ENCODE assay signal across 20 cellular contexts in genomic region chr12:12542286-12542685, GRCh38.
"Had no signal": no experiment of that assay in that cellular context is flagged by ENCODE, and none has a peak within 500 bp of the region (broad histone marks: within the 10 kb centered on the region; RNA-seq: fewer than 3 reads in every experiment).

No MANE protein-coding gene starts in this region.

- H3K9me3 Mint-ChIP-seq: mesothelial cell of epicardium had no signal

- H3K4me3 ChIP-seq: coronary artery, dorsolateral prefrontal cortex, esophagus muscularis mucosa, gastroesophageal sphincter, heart right ventricle, left lung, lower lobe of right lung, mucosa of descending colon had no signal

- H3K27ac ChIP-seq: coronary artery, esophagus muscularis mucosa, foreskin keratinocyte, gastroesophageal sphincter, heart right ventricle, left lung, lower lobe of right lung had no signal

- DNase-seq: dermis blood vessel endothelial cell; dorsolateral prefrontal cortex; effector CD4-positive, alpha-beta T cell; effector memory CD4-positive, alpha-beta T cell; head of caudate nucleus; heart right ventricle; hippocampal formation; left cardiac atrium; left lung; left ventricle myocardium superior; lower lobe of right lung; mesenchymal stem cell; mucosa of descending colon; naive B cell; naive thymus-derived CD8-positive, alpha-beta T cell had no signal

- H3K36me3 Mint-ChIP-seq: naive B cell; naive thymus-derived CD8-positive, alpha-beta T cell had no signal

- H3K27me3 ChIP-seq: dorsolateral prefrontal cortex, esophagus muscularis mucosa, foreskin keratinocyte, gastroesophageal sphincter, heart right ventricle, left lung had no signal

- H3K36me3 ChIP-seq: esophagus muscularis mucosa, left lung, lower lobe of right lung had no signal

- H3K4me3 Mint-ChIP-seq: mesothelial cell of epicardium; naive B cell; naive thymus-derived CD8-positive, alpha-beta T cell had no signal

- H3K9me3 ChIP-seq: esophagus muscularis mucosa, gastroesophageal sphincter, left lung, lower lobe of right lung, mucosa of descending colon had no signal

- ATAC-seq: gastroesophageal sphincter, heart right ventricle, left cardiac atrium, left ventricle myocardium superior, mucosa of descending colon had no signal

- H3K27me3 Mint-ChIP-seq: naive B cell; naive thymus-derived CD8-positive, alpha-beta T cell had no signal

- H3K27ac Mint-ChIP-seq: mesothelial cell of epicardium, naive B cell had no signal
